In genomic region chr5:172140866-172141265, GRCh38 we compare ENCODE assay signal across 2 cellular contexts.
TF ChIP-seq lines count a peak whose summit lies in the region.

No MANE protein-coding gene starts in this region.

TF ChIP-seq in H1, 55 proteins besides CTCF, POLR2A, EP300 and RAD21:
- TF ChIP-seq GABPA (IDR thresholded peaks at IDR 0.05; ENCODE audit: borderline replicate concordance, insufficient read depth, low read length) (no peak), CEBPB (IDR thresholded peaks at IDR 0.05; ENCODE audit: low read depth, low read length) (no peak), GTF2F1 (IDR thresholded peaks at IDR 0.05; ENCODE audit: borderline replicate concordance, low read depth, low read length) (no peak), CREB1 (IDR thresholded peaks at IDR 0.05) (no peak), SIN3A (conservative IDR thresholded peaks at IDR 0.05 in 1 of 2, IDR thresholded peaks at IDR 0.05 in 1 of 2; ENCODE audit: low read depth in 1 of 2, low read length in 2 of 2) (no peak), SP1 (IDR thresholded peaks at IDR 0.05; ENCODE audit: low read depth, low read length) (no peak), CHD1 (IDR thresholded peaks at IDR 0.05; ENCODE audit: low read depth, low read length) (no peak), FOSL1 (IDR thresholded peaks at IDR 0.05; ENCODE audit: insufficient read depth, low read depth, low read length) (no peak), ZNF274 (IDR thresholded peaks at IDR 0.05; ENCODE audit: borderline replicate concordance, extremely low read depth, low read length) (no peak), TAF1 (IDR thresholded peaks at IDR 0.05; ENCODE audit: low read depth, low read length) (no peak), BACH1 (IDR thresholded peaks at IDR 0.05; ENCODE audit: low read length) (no peak), TBP (IDR thresholded peaks at IDR 0.05; ENCODE audit: low read depth, low read length) (no peak), BRCA1 (IDR thresholded peaks at IDR 0.05; ENCODE audit: low read depth, low read length) (no peak), MAFK (IDR thresholded peaks at IDR 0.05; ENCODE audit: low read depth, low read length) (no peak), SUZ12 (IDR thresholded peaks at IDR 0.05; ENCODE audit: low read length) (no peak)
TF ChIP-seq in H1: peak in this region for 0.

TF ChIP-seq in HEK293T, 16 proteins besides CTCF, POLR2A, EP300 and RAD21:
- TF ChIP-seq PKNOX1 (IDR thresholded peaks at IDR 0.05) = no peak
- no peak for TF ChIP-seq FOXA1 (IDR thresholded peaks at IDR 0.05)
- no peak for TF ChIP-seq SP1 (IDR thresholded peaks at IDR 0.05)
- no peak for TF ChIP-seq LEF1 (IDR thresholded peaks at IDR 0.05; ENCODE audit: borderline replicate concordance)
- TF ChIP-seq NFRKB (IDR thresholded peaks at IDR 0.05) = no peak
- TF ChIP-seq BHLHE40 (IDR thresholded peaks at IDR 0.05; ENCODE audit: borderline replicate concordance) = no peak
- TF ChIP-seq L3MBTL2 (conservative IDR thresholded peaks at IDR 0.05) = no peak
- no peak for TF ChIP-seq FOXM1 (IDR thresholded peaks at IDR 0.05; ENCODE audit: borderline replicate concordance)
- TF ChIP-seq CTBP1 (IDR thresholded peaks at IDR 0.05; ENCODE audit: borderline replicate concordance) = no peak
- no peak for TF ChIP-seq ELF4 (IDR thresholded peaks at IDR 0.05)
